ENCODE assay signal across 1 cellular context in the genomic region with DNA sequence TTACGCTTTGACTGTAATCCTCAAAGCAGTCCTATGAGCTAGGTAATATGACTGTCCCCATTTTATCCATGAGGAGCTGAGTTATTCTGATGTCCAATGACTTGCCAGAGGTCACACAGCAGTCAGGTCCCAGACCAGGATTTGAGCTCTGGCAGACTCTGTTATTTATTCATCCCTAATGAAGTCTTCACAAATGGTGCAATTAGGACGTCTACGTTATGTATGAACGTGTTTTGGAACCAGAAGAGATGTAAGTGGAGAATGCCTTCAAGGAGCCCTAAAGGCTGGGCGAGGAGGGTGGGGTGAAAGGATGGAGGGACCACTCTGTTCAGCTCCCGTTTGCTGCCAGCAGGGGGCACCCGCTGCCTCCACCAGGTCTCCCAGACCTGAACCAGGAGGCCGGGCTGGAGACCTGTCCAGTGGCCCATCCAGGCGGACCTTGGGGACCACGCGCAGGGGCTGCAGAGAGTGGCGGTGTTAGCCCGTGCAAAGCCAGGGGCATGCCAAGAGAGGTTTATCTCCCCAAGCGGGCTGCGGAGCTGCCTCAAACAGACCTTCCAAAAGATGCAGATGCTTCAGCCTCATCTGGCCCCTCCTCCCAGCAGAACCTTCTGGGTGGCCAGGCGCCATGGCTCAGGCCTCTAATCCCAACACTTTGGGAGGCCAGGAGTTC.
A peak's percentile ranks its signal among the peaks of the same experiment; 100 is the strongest.
TF ChIP-seq lines count a peak whose summit lies in the region.

No MANE protein-coding gene starts in this region.

TF ChIP-seq in HepG2, 621 proteins besides CTCF, POLR2A, EP300 and RAD21 (continued from another document):
- TF ChIP-seq ZNF660 (CRISPR knock-in tag; IDR thresholded peaks at IDR 0.05; ENCODE audit: borderline replicate concordance, low read depth) (no peak), ZBTB38 (CRISPR knock-in tag; IDR thresholded peaks at IDR 0.05) (no peak), CBX1 (IDR thresholded peaks at IDR 0.05; ENCODE audit: low read depth) (peak; percentile 71), ZNF431 (CRISPR knock-in tag; IDR thresholded peaks at IDR 0.05; ENCODE audit: borderline replicate concordance, low read depth) (no peak), GTF3A (CRISPR knock-in tag; conservative IDR thresholded peaks at IDR 0.05) (no peak), ZNF331 (CRISPR knock-in tag; IDR thresholded peaks at IDR 0.05) (0 out of 2 replicates have a peak, but pooled peaks have one; percentile 44), ZFP41 (CRISPR knock-in tag; IDR thresholded peaks at IDR 0.05; ENCODE audit: borderline replicate concordance) (no peak), GZF1 (CRISPR knock-in tag; IDR thresholded peaks at IDR 0.05) (no peak), RBAK (CRISPR knock-in tag; IDR thresholded peaks at IDR 0.05) (no peak), DMAP1 (CRISPR knock-in tag; IDR thresholded peaks at IDR 0.05) (no peak), ZNF326 (CRISPR knock-in tag; IDR thresholded peaks at IDR 0.05; ENCODE audit: borderline replicate concordance) (no peak), SNAPC2 (CRISPR knock-in tag; IDR thresholded peaks at IDR 0.05) (no peak), RFX3 (CRISPR knock-in tag; IDR thresholded peaks at IDR 0.05) (no peak), NCOA5 (CRISPR knock-in tag; IDR thresholded peaks at IDR 0.05) (no peak), RCOR2 (CRISPR knock-in tag; IDR thresholded peaks at IDR 0.05) (no peak), ZNF547 (CRISPR knock-in tag; IDR thresholded peaks at IDR 0.05) (peak; percentile 70; the same call in 1 of the 2 replicates), ZNF772 (CRISPR knock-in tag; IDR thresholded peaks at IDR 0.05) (no peak), ZBTB3 (CRISPR knock-in tag; IDR thresholded peaks at IDR 0.05; ENCODE audit: borderline replicate concordance, low read depth) (no peak), CENPT (CRISPR knock-in tag; IDR thresholded peaks at IDR 0.05; ENCODE audit: low read depth) (no peak), RFX1 (IDR thresholded peaks at IDR 0.05) (no peak), PAF1 (CRISPR knock-in tag; IDR thresholded peaks at IDR 0.05) (no peak), RNF2 (conservative IDR thresholded peaks at IDR 0.05; ENCODE audit: low read depth) (no peak), RARA (CRISPR knock-in tag; IDR thresholded peaks at IDR 0.05) (0 out of 2 replicates have a peak, but pooled peaks have one; percentile 23), GATAD1 (CRISPR knock-in tag; IDR thresholded peaks at IDR 0.05) (no peak), HNRNPK (IDR thresholded peaks at IDR 0.05; ENCODE audit: low read depth, low read length, poor library complexity, severe bottlenecking) (no peak), ZNF510 (CRISPR knock-in tag; IDR thresholded peaks at IDR 0.05; ENCODE audit: low read depth) (no peak), CBX5 (CRISPR knock-in tag; IDR thresholded peaks at IDR 0.05; ENCODE audit: borderline replicate concordance) (0 out of 2 replicates have a peak, but pooled peaks have one; percentile 19), HES4 (CRISPR knock-in tag; IDR thresholded peaks at IDR 0.05; ENCODE audit: borderline replicate concordance) (no peak), NFKBIZ (CRISPR knock-in tag; IDR thresholded peaks at IDR 0.05) (0 out of 2 replicates have a peak, but pooled peaks have one; percentile 62), ERF (CRISPR knock-in tag; IDR thresholded peaks at IDR 0.05) (0 out of 2 replicates have a peak, but pooled peaks have one; percentile 43), SAP130 (CRISPR knock-in tag; IDR thresholded peaks at IDR 0.05; ENCODE audit: low read depth) (no peak), MEIS2 (CRISPR knock-in tag; IDR thresholded peaks at IDR 0.05) (no peak), ZNF138 (CRISPR knock-in tag; IDR thresholded peaks at IDR 0.05; ENCODE audit: low read depth) (no peak), REL (CRISPR knock-in tag; conservative IDR thresholded peaks at IDR 0.05) (no peak), NFE2L2 (IDR thresholded peaks at IDR 0.05; ENCODE audit: low read length) (no peak), ZNF672 (CRISPR knock-in tag; IDR thresholded peaks at IDR 0.05) (no peak), HNF4G (IDR thresholded peaks at IDR 0.05; ENCODE audit: borderline replicate concordance, low read depth, low read length) (no peak), HNF4G (CRISPR knock-in tag; IDR thresholded peaks at IDR 0.05; ENCODE audit: borderline replicate concordance, low read depth) (no peak)
- TF ChIP-seq, protein P1, sequence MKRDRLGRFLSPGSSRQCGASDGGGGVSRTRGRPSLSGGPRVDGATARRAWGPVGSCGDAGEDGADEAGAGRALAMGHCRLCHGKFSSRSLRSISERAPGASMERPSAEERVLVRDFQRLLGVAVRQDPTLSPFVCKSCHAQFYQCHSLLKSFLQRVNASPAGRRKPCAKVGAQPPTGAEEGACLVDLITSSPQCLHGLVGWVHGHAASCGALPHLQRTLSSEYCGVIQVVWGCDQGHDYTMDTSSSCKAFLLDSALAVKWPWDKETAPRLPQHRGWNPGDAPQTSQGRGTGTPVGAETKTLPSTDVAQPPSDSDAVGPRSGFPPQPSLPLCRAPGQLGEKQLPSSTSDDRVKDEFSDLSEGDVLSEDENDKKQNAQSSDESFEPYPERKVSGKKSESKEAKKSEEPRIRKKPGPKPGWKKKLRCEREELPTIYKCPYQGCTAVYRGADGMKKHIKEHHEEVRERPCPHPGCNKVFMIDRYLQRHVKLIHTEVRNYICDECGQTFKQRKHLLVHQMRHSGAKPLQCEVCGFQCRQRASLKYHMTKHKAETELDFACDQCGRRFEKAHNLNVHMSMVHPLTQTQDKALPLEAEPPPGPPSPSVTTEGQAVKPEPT (CRISPR knock-in tag; IDR thresholded peaks at IDR 0.05; ENCODE audit: low read depth): no peak
- TF ChIP-seq, protein P2, sequence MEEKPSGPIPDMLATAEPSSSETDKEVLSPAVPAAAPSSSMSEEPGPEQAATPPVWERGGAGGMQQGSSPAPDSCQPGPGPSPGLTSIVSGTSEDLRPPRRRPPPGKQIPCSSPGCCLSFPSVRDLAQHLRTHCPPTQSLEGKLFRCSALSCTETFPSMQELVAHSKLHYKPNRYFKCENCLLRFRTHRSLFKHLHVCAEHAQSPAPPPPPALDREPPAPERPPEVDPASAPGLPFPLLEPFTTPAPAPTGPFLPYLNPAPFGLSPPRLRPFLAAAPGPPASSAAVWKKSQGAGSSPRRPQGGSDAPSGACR (CRISPR knock-in tag; IDR thresholded peaks at IDR 0.05): no peak
- TF ChIP-seq, protein P3, sequence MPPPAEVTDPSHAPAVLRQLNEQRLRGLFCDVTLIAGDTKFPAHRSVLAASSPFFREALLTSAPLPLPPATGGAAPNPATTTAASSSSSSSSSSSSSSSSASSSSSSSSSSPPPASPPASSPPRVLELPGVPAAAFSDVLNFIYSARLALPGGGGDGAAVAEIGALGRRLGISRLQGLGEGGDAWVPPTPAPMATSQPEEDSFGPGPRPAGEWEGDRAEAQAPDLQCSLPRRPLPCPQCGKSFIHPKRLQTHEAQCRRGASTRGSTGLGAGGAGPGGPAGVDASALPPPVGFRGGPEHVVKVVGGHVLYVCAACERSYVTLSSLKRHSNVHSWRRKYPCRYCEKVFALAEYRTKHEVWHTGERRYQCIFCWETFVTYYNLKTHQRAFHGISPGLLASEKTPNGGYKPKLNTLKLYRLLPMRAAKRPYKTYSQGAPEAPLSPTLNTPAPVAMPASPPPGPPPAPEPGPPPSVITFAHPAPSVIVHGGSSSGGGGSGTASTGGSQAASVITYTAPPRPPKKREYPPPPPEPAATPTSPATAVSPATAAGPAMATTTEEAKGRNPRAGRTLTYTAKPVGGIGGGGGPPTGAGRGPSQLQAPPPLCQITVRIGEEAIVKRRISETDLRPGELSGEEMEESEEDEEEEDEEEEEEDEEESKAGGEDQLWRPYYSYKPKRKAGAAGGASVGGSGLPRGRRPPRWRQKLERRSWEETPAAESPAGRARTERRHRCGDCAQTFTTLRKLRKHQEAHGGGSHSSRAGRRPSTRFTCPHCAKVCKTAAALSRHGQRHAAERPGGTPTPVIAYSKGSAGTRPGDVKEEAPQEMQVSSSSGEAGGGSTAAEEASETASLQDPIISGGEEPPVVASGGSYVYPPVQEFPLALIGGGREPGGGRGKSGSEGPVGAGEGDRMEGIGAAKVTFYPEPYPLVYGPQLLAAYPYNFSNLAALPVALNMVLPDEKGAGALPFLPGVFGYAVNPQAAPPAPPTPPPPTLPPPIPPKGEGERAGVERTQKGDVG (CRISPR knock-in tag; IDR thresholded peaks at IDR 0.05; ENCODE audit: borderline replicate concordance): no peak
- TF ChIP-seq, protein P4, sequence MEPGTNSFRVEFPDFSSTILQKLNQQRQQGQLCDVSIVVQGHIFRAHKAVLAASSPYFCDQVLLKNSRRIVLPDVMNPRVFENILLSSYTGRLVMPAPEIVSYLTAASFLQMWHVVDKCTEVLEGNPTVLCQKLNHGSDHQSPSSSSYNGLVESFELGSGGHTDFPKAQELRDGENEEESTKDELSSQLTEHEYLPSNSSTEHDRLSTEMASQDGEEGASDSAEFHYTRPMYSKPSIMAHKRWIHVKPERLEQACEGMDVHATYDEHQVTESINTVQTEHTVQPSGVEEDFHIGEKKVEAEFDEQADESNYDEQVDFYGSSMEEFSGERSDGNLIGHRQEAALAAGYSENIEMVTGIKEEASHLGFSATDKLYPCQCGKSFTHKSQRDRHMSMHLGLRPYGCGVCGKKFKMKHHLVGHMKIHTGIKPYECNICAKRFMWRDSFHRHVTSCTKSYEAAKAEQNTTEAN (CRISPR knock-in tag; conservative IDR thresholded peaks at IDR 0.05): no peak
- TF ChIP-seq, protein P5, sequence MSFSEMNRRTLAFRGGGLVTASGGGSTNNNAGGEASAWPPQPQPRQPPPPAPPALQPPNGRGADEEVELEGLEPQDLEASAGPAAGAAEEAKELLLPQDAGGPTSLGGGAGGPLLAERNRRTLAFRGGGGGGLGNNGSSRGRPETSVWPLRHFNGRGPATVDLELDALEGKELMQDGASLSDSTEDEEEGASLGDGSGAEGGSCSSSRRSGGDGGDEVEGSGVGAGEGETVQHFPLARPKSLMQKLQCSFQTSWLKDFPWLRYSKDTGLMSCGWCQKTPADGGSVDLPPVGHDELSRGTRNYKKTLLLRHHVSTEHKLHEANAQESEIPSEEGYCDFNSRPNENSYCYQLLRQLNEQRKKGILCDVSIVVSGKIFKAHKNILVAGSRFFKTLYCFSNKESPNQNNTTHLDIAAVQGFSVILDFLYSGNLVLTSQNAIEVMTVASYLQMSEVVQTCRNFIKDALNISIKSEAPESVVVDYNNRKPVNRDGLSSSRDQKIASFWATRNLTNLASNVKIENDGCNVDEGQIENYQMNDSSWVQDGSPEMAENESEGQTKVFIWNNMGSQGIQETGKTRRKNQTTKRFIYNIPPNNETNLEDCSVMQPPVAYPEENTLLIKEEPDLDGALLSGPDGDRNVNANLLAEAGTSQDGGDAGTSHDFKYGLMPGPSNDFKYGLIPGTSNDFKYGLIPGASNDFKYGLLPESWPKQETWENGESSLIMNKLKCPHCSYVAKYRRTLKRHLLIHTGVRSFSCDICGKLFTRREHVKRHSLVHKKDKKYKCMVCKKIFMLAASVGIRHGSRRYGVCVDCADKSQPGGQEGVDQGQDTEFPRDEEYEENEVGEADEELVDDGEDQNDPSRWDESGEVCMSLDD (CRISPR knock-in tag; IDR thresholded peaks at IDR 0.05; ENCODE audit: borderline replicate concordance): no peak
- TF ChIP-seq, protein P6, sequence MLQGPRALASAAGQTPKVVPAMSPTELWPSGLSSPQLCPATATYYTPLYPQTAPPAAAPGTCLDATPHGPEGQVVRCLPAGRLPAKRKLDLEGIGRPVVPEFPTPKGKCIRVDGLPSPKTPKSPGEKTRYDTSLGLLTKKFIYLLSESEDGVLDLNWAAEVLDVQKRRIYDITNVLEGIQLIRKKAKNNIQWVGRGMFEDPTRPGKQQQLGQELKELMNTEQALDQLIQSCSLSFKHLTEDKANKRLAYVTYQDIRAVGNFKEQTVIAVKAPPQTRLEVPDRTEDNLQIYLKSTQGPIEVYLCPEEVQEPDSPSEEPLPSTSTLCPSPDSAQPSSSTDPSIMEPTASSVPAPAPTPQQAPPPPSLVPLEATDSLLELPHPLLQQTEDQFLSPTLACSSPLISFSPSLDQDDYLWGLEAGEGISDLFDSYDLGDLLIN (CRISPR knock-in tag; IDR thresholded peaks at IDR 0.05; ENCODE audit: borderline replicate concordance): no peak
- TF ChIP-seq, protein P7, sequence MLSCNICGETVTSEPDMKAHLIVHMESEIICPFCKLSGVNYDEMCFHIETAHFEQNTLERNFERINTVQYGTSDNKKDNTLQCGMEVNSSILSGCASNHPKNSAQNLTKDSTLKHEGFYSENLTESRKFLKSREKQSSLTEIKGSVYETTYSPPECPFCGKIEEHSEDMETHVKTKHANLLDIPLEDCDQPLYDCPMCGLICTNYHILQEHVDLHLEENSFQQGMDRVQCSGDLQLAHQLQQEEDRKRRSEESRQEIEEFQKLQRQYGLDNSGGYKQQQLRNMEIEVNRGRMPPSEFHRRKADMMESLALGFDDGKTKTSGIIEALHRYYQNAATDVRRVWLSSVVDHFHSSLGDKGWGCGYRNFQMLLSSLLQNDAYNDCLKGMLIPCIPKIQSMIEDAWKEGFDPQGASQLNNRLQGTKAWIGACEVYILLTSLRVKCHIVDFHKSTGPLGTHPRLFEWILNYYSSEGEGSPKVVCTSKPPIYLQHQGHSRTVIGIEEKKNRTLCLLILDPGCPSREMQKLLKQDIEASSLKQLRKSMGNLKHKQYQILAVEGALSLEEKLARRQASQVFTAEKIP (CRISPR knock-in tag; IDR thresholded peaks at IDR 0.05; ENCODE audit: borderline replicate concordance): no peak
- TF ChIP-seq, protein P8, sequence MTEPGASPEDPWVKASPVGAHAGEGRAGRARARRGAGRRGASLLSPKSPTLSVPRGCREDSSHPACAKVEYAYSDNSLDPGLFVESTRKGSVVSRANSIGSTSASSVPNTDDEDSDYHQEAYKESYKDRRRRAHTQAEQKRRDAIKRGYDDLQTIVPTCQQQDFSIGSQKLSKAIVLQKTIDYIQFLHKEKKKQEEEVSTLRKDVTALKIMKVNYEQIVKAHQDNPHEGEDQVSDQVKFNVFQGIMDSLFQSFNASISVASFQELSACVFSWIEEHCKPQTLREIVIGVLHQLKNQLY (CRISPR knock-in tag; IDR thresholded peaks at IDR 0.05): no peak
